In genomic region chr2:143347901-143348300, GRCh38 we compare ENCODE assay signal across 22 cellular contexts.
"Had no signal": no experiment of that assay in that cellular context is flagged by ENCODE, and none has a peak within 500 bp of the region (broad histone marks: within the 10 kb centered on the region; RNA-seq: fewer than 3 reads in every experiment).

No MANE protein-coding gene starts in this region.

- H3K9ac ChIP-seq: SK-N-SH had no signal

- H3K9me3 ChIP-seq: Peyer's patch, SJCRH30 had no signal

- H3K4me3 ChIP-seq: Peyer's patch, SJCRH30 had no signal

- H3K4me2 ChIP-seq: SK-N-SH had no signal

- H3K27ac Mint-ChIP-seq: activated CD4-positive, alpha-beta memory T cell treated with anti-CD3 and anti-CD28 coated beads, Interleukin-2, amount 10 ng/mL, durations not matched to agents 7 days and 5 days; activated CD4-positive, alpha-beta T cell treated with anti-CD3 and anti-CD28 coated beads for 36 hours; activated naive CD4-positive, alpha-beta T cell treated with anti-CD3 and anti-CD28 coated beads, Interleukin-2, amount 10 ng/mL, durations not matched to agents 7 days and 5 days; activated naive CD8-positive, alpha-beta T cell treated with anti-CD3 and anti-CD28 coated beads for 36 hours; activated T-helper 17 cell treated with anti-CD3 and anti-CD28 coated beads, Interleukin-2, amount 50 U/mL, for 72 hours had no signal

- H3K9me3 Mint-ChIP-seq: activated CD4-positive, alpha-beta memory T cell treated with anti-CD3 and anti-CD28 coated beads, Interleukin-2, amount 10 ng/mL, durations not matched to agents 7 days and 5 days; activated naive CD4-positive, alpha-beta T cell treated with anti-CD3 and anti-CD28 coated beads, Interleukin-2, amount 10 ng/mL, durations not matched to agents 7 days and 5 days; activated naive CD8-positive, alpha-beta T cell treated with anti-CD3 and anti-CD28 coated beads for 36 hours; activated T-helper 17 cell treated with anti-CD3 and anti-CD28 coated beads, Interleukin-2, amount 50 U/mL, for 72 hours had no signal

- DNase-seq: activated CD4-positive, alpha-beta memory T cell treated with anti-CD3 and anti-CD28 coated beads, Interleukin-2, amount 10 ng/mL, durations not matched to agents 7 days and 5 days; activated CD4-positive, alpha-beta T cell treated with anti-CD3 and anti-CD28 coated beads for 36 hours; activated CD4-positive, alpha-beta T cell treated with anti-CD3 and anti-CD28 coated beads, Interleukin-2, amount 50 U/mL, for 1 hour; activated gamma-delta T cell treated with Interleukin-2 at 50 U/mL for 16 hours; activated naive CD4-positive, alpha-beta T cell treated with anti-CD3 and anti-CD28 coated beads, Interleukin-2, amount 10 ng/mL, durations not matched to agents 7 days and 5 days; activated naive CD8-positive, alpha-beta T cell treated with anti-CD3 and anti-CD28 coated beads for 36 hours; activated T-cell treated with anti-CD3 and anti-CD28 coated beads for 4 hours; activated T-cell treated with anti-CD3 and anti-CD28 coated beads, Interleukin-2, amount 50 U/mL, for 48 hours; cerebellar nuclear complex; KG1; NCI-H2029 treated with DMSO at 0.1 percent for 48 hours; NCI-H510A; NCI-H526 treated with DMSO at 0.1 percent for 48 hours; Peyer's patch; Right ventricle myocardium superior; SJCRH30; T-helper 1 cell had no signal

- H3K36me3 ChIP-seq: Peyer's patch, SJCRH30 had no signal

- FAIRE-seq: colon had no signal

- H3K27me3 Mint-ChIP-seq: activated CD4-positive, alpha-beta memory T cell treated with anti-CD3 and anti-CD28 coated beads, Interleukin-2, amount 10 ng/mL, durations not matched to agents 7 days and 5 days; activated CD4-positive, alpha-beta T cell treated with anti-CD3 and anti-CD28 coated beads for 36 hours; activated naive CD4-positive, alpha-beta T cell treated with anti-CD3 and anti-CD28 coated beads, Interleukin-2, amount 10 ng/mL, durations not matched to agents 7 days and 5 days; activated naive CD8-positive, alpha-beta T cell treated with anti-CD3 and anti-CD28 coated beads for 36 hours; activated T-helper 17 cell treated with anti-CD3 and anti-CD28 coated beads, Interleukin-2, amount 50 U/mL, for 72 hours had no signal

- H3K27ac ChIP-seq: Peyer's patch, RWPE1, SJCRH30, VCaP had no signal

- H3K4me1 Mint-ChIP-seq: activated CD4-positive, alpha-beta memory T cell treated with anti-CD3 and anti-CD28 coated beads, Interleukin-2, amount 10 ng/mL, durations not matched to agents 7 days and 5 days; activated naive CD4-positive, alpha-beta T cell treated with anti-CD3 and anti-CD28 coated beads, Interleukin-2, amount 10 ng/mL, durations not matched to agents 7 days and 5 days had no signal

- H3K27me3 ChIP-seq: Peyer's patch, SJCRH30 had no signal

- ATAC-seq: activated CD4-positive, alpha-beta T cell treated with anti-CD3 and anti-CD28 coated beads for 36 hours; activated T-helper 17 cell treated with anti-CD3 and anti-CD28 coated beads, Interleukin-2, amount 50 U/mL, for 72 hours had no signal

- H3K4me1 ChIP-seq: Peyer's patch, SJCRH30 had no signal

- H3K4me3 Mint-ChIP-seq: activated CD4-positive, alpha-beta memory T cell treated with anti-CD3 and anti-CD28 coated beads, Interleukin-2, amount 10 ng/mL, durations not matched to agents 7 days and 5 days; activated CD4-positive, alpha-beta T cell treated with anti-CD3 and anti-CD28 coated beads for 36 hours; activated naive CD4-positive, alpha-beta T cell treated with anti-CD3 and anti-CD28 coated beads, Interleukin-2, amount 10 ng/mL, durations not matched to agents 7 days and 5 days; activated naive CD8-positive, alpha-beta T cell treated with anti-CD3 and anti-CD28 coated beads for 36 hours; activated T-helper 17 cell treated with anti-CD3 and anti-CD28 coated beads, Interleukin-2, amount 50 U/mL, for 72 hours had no signal
